In genomic region chr6:12249516-12250394, GRCh38 we compare ENCODE assay signal across 18 cellular contexts. TPM values are rescaled to one million over a fixed set of nuclear protein-coding genes. Genes with fewer than 3 reads are reported as not detected.
DNase-seq lines count a peak whose midpoint lies in the region; ATAC-seq and TF ChIP-seq lines count a peak whose summit lies in the region.
"Had no signal": no experiment of that assay in that cellular context is flagged by ENCODE, and none has a peak within 500 bp of the region (broad histone marks: within the 10 kb centered on the region; RNA-seq: fewer than 3 reads in every experiment).

No MANE protein-coding gene starts in this region.

- no peak for TF ChIP-seq POLR2A in transverse colon (IDR thresholded peaks at IDR 0.05)

- POLR2A ChIA-PET in HEK293T (lab: Yijun Ruan, JAX) = no interaction called here

- H3K27me3 ChIP-seq in colonic mucosa (no peaks in the 10 kb centered on the region), transverse colon (no peaks in the 10 kb centered on the region)
- H3K27me3 ChIP-seq: BE2C had no signal

- in situ Hi-C loops in transverse colon (cut with MboI; ENCODE audit: low pct_ligation_motif_present in 1 of 4, low pct_unique_long_range_greater_than_20kb in 1 of 4, low sequenced_read_pairs in 3 of 4) = loop anchor here in 2 of 4 donors (25.0 kb wide), 1 partner anchor 587 kb away; no protein-coding TSS in a partner anchor

- TF ChIP-seq CTCF in colonic mucosa (IDR thresholded peaks at IDR 0.05) = no peak
- TF ChIP-seq CTCF in transverse colon (IDR thresholded peaks at IDR 0.05) = no peak
- no peak for TF ChIP-seq CTCF in omental fat pad (IDR thresholded peaks at IDR 0.05)

- no peaks in the 10 kb centered on the region for H3K36me3 ChIP-seq in colonic mucosa
- H3K36me3 ChIP-seq in transverse colon = no peaks in the 10 kb centered on the region
- H3K36me3 ChIP-seq: BE2C had no signal

- H3K9me3 ChIP-seq in colonic mucosa = no peaks in the 10 kb centered on the region
- no peaks in the 10 kb centered on the region for H3K9me3 ChIP-seq in transverse colon
- H3K9me3 ChIP-seq: BE2C had no signal

- DNase-seq in HEK293T (ENCODE audit: extremely low spot score) (no peak), NCI-H226 (peak; percentile 12), colonic mucosa (peak; percentile 75), transverse colon (peak; percentile 59), mesenteric fat pad (ENCODE audit: low spot score) (no peak), omental fat pad (ENCODE audit: low spot score) (no peak), NCI-H774 (lab: John Stamatoyannopoulos, UW) (no peak)
- DNase-seq: BE2C; CD4-positive, alpha-beta T cell; DMS79; GOT3; NCI-H1417 treated with DMSO at 0.1 percent for 48 hours; NCI-H2029; NCI-H510A treated with DMSO at 0.1 percent for 48 hours; Right ventricle myocardium superior; T-helper 1 cell had no signal

- H3K4me1 ChIP-seq in colonic mucosa (no peaks in the 10 kb centered on the region), transverse colon (peaks cover 6 to 41% (median 21%) of the 10 kb centered on the region in 4 donors)
- H3K4me1 ChIP-seq: BE2C had no signal

- intact Hi-C loops in colonic mucosa (cut with DNase I) = no loop called here
- intact Hi-C loops in transverse colon (cut with DNase I; ENCODE audit: low total_unique reads) = no loop called here

- ATAC-seq in HG02852 (IDR thresholded peaks at IDR 0.05; ENCODE audit: unreplicated experiment) = no peak
- ATAC-seq in omental fat pad (ENCODE audit: low FRiP score) = no peak

- H3K4me3 ChIP-seq in colonic mucosa = no peak overlapping the region
- H3K4me3 ChIP-seq in transverse colon = no peak overlapping the region
- H3K4me3 ChIP-seq: SK-N-MC had no signal

- peak; percentile 39 for TF ChIP-seq EP300 in transverse colon (IDR thresholded peaks at IDR 0.05; ENCODE audit: low read depth)

- H3K9ac ChIP-seq in colonic mucosa (ENCODE audit: low read depth in 2 of 2, low read length in 2 of 2) = peak overlapping the region in 1 of 2 donors; percentile 31

- CTCF ChIA-PET in HEK293T (lab: Yijun Ruan, JAX) = no interaction called here

- 43 to 46% methylated on average over 4 of the region's 4 CpGs for WGBS in transverse colon (ENCODE audit: low coverage in 1 of 2), 2 donors

- peak overlapping the region; percentile 73 for H3K27ac ChIP-seq in colonic mucosa
- H3K27ac ChIP-seq in transverse colon = peak overlapping the region; percentile 51 to 64 (median 56)
- H3K27ac ChIP-seq: SK-N-MC had no signal

TF ChIP-seq in HEK293T, 16 proteins besides CTCF, POLR2A, EP300 and RAD21:
- TF ChIP-seq, protein P1, sequence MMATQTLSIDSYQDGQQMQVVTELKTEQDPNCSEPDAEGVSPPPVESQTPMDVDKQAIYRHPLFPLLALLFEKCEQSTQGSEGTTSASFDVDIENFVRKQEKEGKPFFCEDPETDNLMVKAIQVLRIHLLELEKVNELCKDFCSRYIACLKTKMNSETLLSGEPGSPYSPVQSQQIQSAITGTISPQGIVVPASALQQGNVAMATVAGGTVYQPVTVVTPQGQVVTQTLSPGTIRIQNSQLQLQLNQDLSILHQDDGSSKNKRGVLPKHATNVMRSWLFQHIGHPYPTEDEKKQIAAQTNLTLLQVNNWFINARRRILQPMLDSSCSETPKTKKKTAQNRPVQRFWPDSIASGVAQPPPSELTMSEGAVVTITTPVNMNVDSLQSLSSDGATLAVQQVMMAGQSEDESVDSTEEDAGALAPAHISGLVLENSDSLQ (IDR thresholded peaks at IDR 0.05) = peak; percentile 89
- TF ChIP-seq ZNF384 (IDR thresholded peaks at IDR 0.05) (peak; percentile 55; the same call in 1 of the 2 replicates), NFRKB (IDR thresholded peaks at IDR 0.05) (no peak), SUZ12 (IDR thresholded peaks at IDR 0.05) (no peak), TARDBP (IDR thresholded peaks at IDR 0.05) (no peak), FOXA1 (IDR thresholded peaks at IDR 0.05) (no peak)

RNA-seq across cellular contexts. Expression of gene EDN1, which starts 40.4 kb away (rescaled TPM):
- total RNA-seq in colonic mucosa (10 to 100 TPM in 1 of 2 donors, 1 to 10 TPM in 1; 9.5 to 16.2 TPM), transverse colon (10 to 100 TPM in 2 of 4 donors, 1 to 10 TPM in 2; 3.6 to 23.2 (median 14.2) TPM), mesenteric fat pad (7.5 TPM), omental fat pad (10 to 100 TPM in 2 of 4 donors, 1 to 10 TPM in 2; 3.6 to 38.4 (median 20.1) TPM)

Comparison
In these comparisons a context has a peak if more than half of its experiments do, and no peak if none do; other contexts are left out.
1. DNase-seq: peak in NCI-H226 (single experiment), colonic mucosa (single experiment) and transverse colon (single experiment); none in HEK293T (single experiment), mesenteric fat pad (single experiment), omental fat pad (single experiment) and NCI-H774 (single experiment).